Comparison of ENCODE assay signal across 1 cellular context in genomic region chr14:54909763-54910162, GRCh38.
TF ChIP-seq lines count a peak whose summit lies in the region.

No MANE protein-coding gene starts in this region.

TF ChIP-seq in neural cell, 6 proteins besides CTCF, POLR2A, EP300 and RAD21 (continued from another document):
- TF ChIP-seq REST (IDR thresholded peaks at IDR 0.05; ENCODE audit: borderline replicate concordance): no peak
- no peak for TF ChIP-seq TAF1 (IDR thresholded peaks at IDR 0.05; ENCODE audit: low read depth)
